Comparison of ENCODE assay signal across 22 cellular contexts in the genomic region with DNA sequence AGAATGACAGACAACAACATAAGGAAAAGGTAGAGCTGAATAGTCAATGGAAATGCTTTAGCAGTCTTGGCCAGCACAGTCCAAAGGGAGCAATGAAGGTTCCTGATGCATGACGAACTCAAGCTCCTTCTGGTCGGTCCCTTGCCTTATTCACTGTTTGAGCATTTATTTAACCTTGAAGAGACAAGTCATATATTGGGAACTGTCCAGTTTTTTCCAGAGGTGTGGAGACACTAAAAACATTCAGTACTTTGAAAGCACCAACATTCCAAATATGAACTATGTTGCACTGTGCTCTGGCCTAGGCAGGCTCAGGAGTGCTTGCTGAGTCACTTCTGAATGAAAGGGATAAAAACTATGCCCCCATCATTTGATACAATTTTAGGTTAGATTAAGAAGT.
DNase-seq lines count a peak whose midpoint lies in the region; ATAC-seq, FAIRE-seq and TF ChIP-seq lines count a peak whose summit lies in the region.
"Had no signal": no experiment of that assay in that cellular context is flagged by ENCODE, and none has a peak within 500 bp of the region (broad histone marks: within the 10 kb centered on the region; RNA-seq: fewer than 3 reads in every experiment).

No MANE protein-coding gene starts in this region.

- no peak for FAIRE-seq in bronchial epithelial cell (lab: Jason Lieb, UNC)
- FAIRE-seq: A204.1 had no signal

- no peak overlapping the region for H3K27ac ChIP-seq in lung (ENCODE audit: low read depth in 1 of 2, low read length in 1 of 2)
- H3K27ac ChIP-seq in upper lobe of right lung, result no peak overlapping the region
- H3K27ac ChIP-seq in spleen, result no peak overlapping the region
- H3K27ac ChIP-seq: GM23248 had no signal

- no peaks in the 10 kb centered on the region for H3K9me3 ChIP-seq in lung (ENCODE audit: control insufficient read depth in 2 of 2, insufficient read depth in 1 of 2, low read length in 1 of 2)
- H3K9me3 ChIP-seq in upper lobe of right lung, result no peaks in the 10 kb centered on the region
- H3K9me3 ChIP-seq in spleen, result no peaks in the 10 kb centered on the region
- H3K9me3 ChIP-seq: Caco-2 had no signal

- ATAC-seq in lung (ENCODE audit: insufficient read depth, low FRiP score) (peak; percentile 19), upper lobe of right lung (peak; percentile 25), HG03135 (IDR thresholded peaks at IDR 0.05; ENCODE audit: unreplicated experiment) (no peak), GM19324 (IDR thresholded peaks at IDR 0.05; ENCODE audit: low FRiP score, unreplicated experiment) (no peak)
- ATAC-seq: HCT116 had no signal

- H3K4me3 ChIP-seq in bronchial epithelial cell (ENCODE audit: low read depth, low read length) (no peak overlapping the region), lung (no peak overlapping the region), upper lobe of right lung (no peak overlapping the region), spleen (no peak overlapping the region)
- H3K4me3 ChIP-seq: GM23248 had no signal

- H3K36me3 ChIP-seq in bronchial epithelial cell (ENCODE audit: control insufficient read depth, insufficient read depth, low read length), result no peaks in the 10 kb centered on the region
- H3K36me3 ChIP-seq in lung (ENCODE audit: control insufficient read depth in 2 of 2, insufficient read depth in 2 of 2, low read length in 2 of 2), result no peaks in the 10 kb centered on the region
- no peaks in the 10 kb centered on the region for H3K36me3 ChIP-seq in upper lobe of right lung
- H3K36me3 ChIP-seq in spleen, result no peaks in the 10 kb centered on the region

- 83 to 95% methylated on average over 2 of the region's 2 CpGs for WGBS in lung, 2 donors
- WGBS in spleen, 5 donors, result 82 to 93% (median 84%) methylated on average over 2 of the region's 2 CpGs

- no peaks in the 10 kb centered on the region for H3K4me1 ChIP-seq in lung (ENCODE audit: control insufficient read depth in 2 of 2, insufficient read depth in 2 of 2, low read length in 2 of 2)
- no peaks in the 10 kb centered on the region for H3K4me1 ChIP-seq in upper lobe of right lung
- H3K4me1 ChIP-seq in spleen, result peaks cover 0 to 4% (median 0%) of the 10 kb centered on the region in 6 donors

- intact Hi-C loops in upper lobe of right lung (cut with DNase I) (no loop called here), spleen (cut with DNase I; ENCODE audit: low total_unique reads) (no loop called here)

- no peaks in the 10 kb centered on the region for H3K27me3 ChIP-seq in bronchial epithelial cell (ENCODE audit: control insufficient read depth, insufficient read depth, low read length)
- H3K27me3 ChIP-seq in lung (ENCODE audit: control insufficient read depth, insufficient read depth), result no peaks in the 10 kb centered on the region
- no peaks in the 10 kb centered on the region for H3K27me3 ChIP-seq in upper lobe of right lung
- H3K27me3 ChIP-seq in spleen (replicated peaks in 1 of 7), result no peaks in the 10 kb centered on the region

- peak; percentile 29 for DNase-seq in HT1080 (ENCODE audit: low read depth)
- peak; percentile 20 for DNase-seq in bronchial epithelial cell (ENCODE audit: low read depth)
- DNase-seq in lung (ENCODE audit: low spot score), result no peak
- DNase-seq in upper lobe of right lung, result no peak
- no peak for DNase-seq in spleen
- DNase-seq: Caco-2; CD4-positive, alpha-beta T cell; DMS153; GF-D8; GM23248; NCI-H1417 treated with DMSO at 0.1 percent for 48 hours; NCI-H187 treated with DMSO at 0.1 percent for 48 hours; NCI-H2227 treated with DMSO at 0.1 percent for 48 hours; NCI-H510A treated with DMSO at 0.1 percent for 48 hours; NCI-H774; OCI-M1; RPMI8226; SIG-M5 had no signal

- no peak for TF ChIP-seq POLR2A in spleen (IDR thresholded peaks at IDR 0.05)

- TF ChIP-seq CTCF in bronchial epithelial cell (IDR thresholded peaks at IDR 0.05; ENCODE audit: insufficient read depth, low read length, severe bottlenecking), result no peak
- no peak for TF ChIP-seq CTCF in lung (IDR thresholded peaks at IDR 0.05; ENCODE audit: control extremely low read depth, extremely low read depth)
- no peak for TF ChIP-seq CTCF in upper lobe of right lung (IDR thresholded peaks at IDR 0.05)
- no peak for TF ChIP-seq CTCF in spleen (IDR thresholded peaks at IDR 0.05 in 8 of 11, conservative IDR thresholded peaks at IDR 0.05 in 3 of 11)

Comparison
In these comparisons a context has a peak if more than half of its experiments do, and no peak if none do; other contexts are left out.
1. DNase-seq: peak in HT1080 (single experiment) and bronchial epithelial cell (single experiment); none in lung (single experiment), upper lobe of right lung (single experiment) and spleen (single experiment).
2. ATAC-seq: peak in lung (single experiment) and upper lobe of right lung (single experiment); none in HG03135 (single experiment) and GM19324 (single experiment).